Comparison of ENCODE assay signal across 14 cellular contexts in genomic region chr9:104069288-104069687, GRCh38. TPM values are rescaled to one million over a fixed set of nuclear protein-coding genes. Genes with fewer than 3 reads are reported as not detected.
DNase-seq lines count a peak whose midpoint lies in the region; ATAC-seq and TF ChIP-seq lines count a peak whose summit lies in the region.
"Had no signal": no experiment of that assay in that cellular context is flagged by ENCODE, and none has a peak within 500 bp of the region (broad histone marks: within the 10 kb centered on the region; RNA-seq: fewer than 3 reads in every experiment).

No MANE protein-coding gene starts in this region.

- peaks cover 24% of the 10 kb centered on the region for H3K4me1 ChIP-seq in ACC112 (ENCODE audit: control insufficient read depth, insufficient read depth, low read length, unreplicated experiment)
- H3K4me1 ChIP-seq: HAP-1 had no signal

- H3K4me3 Mint-ChIP-seq in natural killer cell treated with Interleukin-12 subunit alpha and Interleukin-12 subunit beta and Interleukin-15 and Interleukin-18, amount 100 ng/mL, for 72 hours = no peak overlapping the region
- H3K4me3 Mint-ChIP-seq: CD4-positive, alpha-beta T cell had no signal

- no peaks in the 10 kb centered on the region for H3K4me1 Mint-ChIP-seq in natural killer cell treated with Interleukin-12 subunit alpha and Interleukin-12 subunit beta and Interleukin-15 and Interleukin-18, amount 100 ng/mL, for 72 hours (ENCODE audit: low read depth in 2 of 2)

- no peaks in the 10 kb centered on the region for H3K9me3 Mint-ChIP-seq in natural killer cell treated with Interleukin-12 subunit alpha and Interleukin-12 subunit beta and Interleukin-15 and Interleukin-18, amount 100 ng/mL, for 72 hours
- H3K9me3 Mint-ChIP-seq: CD4-positive, alpha-beta T cell had no signal

- peaks cover 7% of the 10 kb centered on the region in 2 donors for H3K27me3 Mint-ChIP-seq in natural killer cell treated with Interleukin-12 subunit alpha and Interleukin-12 subunit beta and Interleukin-15 and Interleukin-18, amount 100 ng/mL, for 72 hours

- no peaks in the 10 kb centered on the region for H3K27me3 ChIP-seq in ACC112 (ENCODE audit: insufficient read depth, low read length)

- no peak for ATAC-seq in GM21447 (IDR thresholded peaks at IDR 0.05; ENCODE audit: unreplicated experiment)
- no peak for ATAC-seq in natural killer cell treated with Interleukin-12 subunit alpha and Interleukin-12 subunit beta and Interleukin-15 and Interleukin-18, amount 100 ng/mL, for 72 hours

- peak; percentile 26 for DNase-seq in choroid plexus epithelial cell (ENCODE audit: low read depth)
- peak; percentile 19 for DNase-seq in fibroblast of villous mesenchyme (ENCODE audit: low read depth)
- no peak for DNase-seq in inferior parietal cortex (ENCODE audit: extremely low spot score)
- no peak for DNase-seq in natural killer cell treated with Interleukin-12 subunit alpha and Interleukin-12 subunit beta and Interleukin-15 and Interleukin-18, amount 100 ng/mL, for 72 hours (ENCODE audit: low spot score)
- DNase-seq: AML-193; Caco-2; CD4-positive, alpha-beta T cell; GM23248; IMR-90 had no signal

- H3K27ac Mint-ChIP-seq in natural killer cell treated with Interleukin-12 subunit alpha and Interleukin-12 subunit beta and Interleukin-15 and Interleukin-18, amount 100 ng/mL, for 72 hours = no peak overlapping the region
- H3K27ac Mint-ChIP-seq: CD4-positive, alpha-beta T cell had no signal

- no peak for TF ChIP-seq CTCF in choroid plexus epithelial cell (conservative IDR thresholded peaks at IDR 0.05; ENCODE audit: low read depth, low read length)
- no peak for TF ChIP-seq CTCF in fibroblast of villous mesenchyme (IDR thresholded peaks at IDR 0.05; ENCODE audit: insufficient read depth, low read depth, low read length)

- no peak overlapping the region for H2AFZ ChIP-seq in ACC112 (ENCODE audit: low read length, unreplicated experiment)
- H2AFZ ChIP-seq: GM23248 had no signal

- H3K27ac ChIP-seq in ACC112 (ENCODE audit: low read depth, low read length) = peak overlapping the region; percentile 32; the same call in 1 of the 2 replicates
- H3K27ac ChIP-seq: C4-2B, GM23248, HL-60 had no signal

- H3K36me3 Mint-ChIP-seq in natural killer cell treated with Interleukin-12 subunit alpha and Interleukin-12 subunit beta and Interleukin-15 and Interleukin-18, amount 100 ng/mL, for 72 hours = no peaks in the 10 kb centered on the region

- no peaks in the 10 kb centered on the region for H3K79me2 ChIP-seq in ACC112 (ENCODE audit: control insufficient read depth, insufficient read depth, low read length, unreplicated experiment)

- H3K4me3 ChIP-seq in ACC112 (ENCODE audit: low read depth, low read length) (no peak overlapping the region), choroid plexus epithelial cell (ENCODE audit: low read depth, low read length) (no peak overlapping the region), fibroblast of villous mesenchyme (ENCODE audit: low read depth, low read length) (no peak overlapping the region)
- H3K4me3 ChIP-seq: GM23248, HAP-1 had no signal

- no peaks in the 10 kb centered on the region for H3K36me3 ChIP-seq in ACC112 (ENCODE audit: insufficient read depth, low read length)
- H3K36me3 ChIP-seq: HAP-1 had no signal

RNA-seq across cellular contexts. Expression of gene SMC2, which starts 24.8 kb away (rescaled TPM):
- 11.6 and 19.0 TPM in 2 replicates for total RNA-seq in fibroblast of villous mesenchyme
- total RNA-seq in natural killer cell treated with Interleukin-12 subunit alpha and Interleukin-12 subunit beta and Interleukin-15 and Interleukin-18, amount 100 ng/mL, for 72 hours = 10 to 100 TPM; 34.4 to 54.0 TPM

Comparison
In these comparisons a context has a peak if more than half of its experiments do, and no peak if none do; other contexts are left out.
1. DNase-seq: peak in choroid plexus epithelial cell (single experiment) and fibroblast of villous mesenchyme (single experiment); none in inferior parietal cortex (single experiment) and natural killer cell treated with Interleukin-12 subunit alpha and Interleukin-12 subunit beta and Interleukin-15 and Interleukin-18, amount 100 ng/mL, for 72 hours (single experiment).